ENCODE assay signal across 15 cellular contexts in genomic region chr20:17798601-17799000, GRCh38.
A peak's percentile ranks its signal among the peaks of the same experiment; 100 is the strongest.
DNase-seq lines count a peak whose midpoint lies in the region; ATAC-seq and TF ChIP-seq lines count a peak whose summit lies in the region.
"Had no signal": no experiment of that assay in that cellular context is flagged by ENCODE, and none has a peak within 500 bp of the region (broad histone marks: within the 10 kb centered on the region; RNA-seq: fewer than 3 reads in every experiment).

No MANE protein-coding gene starts in this region.

- H4K20me1 ChIP-seq in mammary epithelial cell (ENCODE audit: insufficient read depth, low read length), result no peaks in the 10 kb centered on the region

- H3K27ac ChIP-seq in breast epithelium (peak overlapping the region; percentile 48 to 64), mammary epithelial cell (ENCODE audit: insufficient read depth, low read depth, low read length) (no peak overlapping the region), esophagus muscularis mucosa (replicated peaks in 1 of 4) (no peak overlapping the region), upper lobe of left lung (no peak overlapping the region)
- H3K27ac ChIP-seq: 22Rv1, A549, C4-2B had no signal

- H3K27me3 ChIP-seq in breast epithelium, result no peaks in the 10 kb centered on the region
- no peaks in the 10 kb centered on the region for H3K27me3 ChIP-seq in mammary epithelial cell (ENCODE audit: insufficient read depth, low read length)
- no peaks in the 10 kb centered on the region for H3K27me3 ChIP-seq in esophagus muscularis mucosa
- no peaks in the 10 kb centered on the region for H3K27me3 ChIP-seq in upper lobe of left lung

- TF ChIP-seq CTCF in breast epithelium (IDR thresholded peaks at IDR 0.05) (no peak), MCF 10A (IDR thresholded peaks at IDR 0.05; ENCODE audit: unreplicated experiment) (no peak), mammary epithelial cell (conservative IDR thresholded peaks at IDR 0.05 in 1 of 2, IDR thresholded peaks at IDR 0.05 in 1 of 2; ENCODE audit: extremely low read depth in 1 of 2, insufficient read depth in 1 of 2, low read depth in 1 of 2, low read length in 2 of 2) (no peak), mucosa of descending colon (IDR thresholded peaks at IDR 0.05) (no peak), esophagus muscularis mucosa (IDR thresholded peaks at IDR 0.05) (no peak), upper lobe of left lung (IDR thresholded peaks at IDR 0.05) (no peak)

- H3K4me3 Mint-ChIP-seq in MCF 10A (ENCODE audit: unreplicated experiment), result no peak overlapping the region
- H3K4me3 Mint-ChIP-seq: CD4-positive, alpha-beta T cell; GM23338 had no signal

- H3K9ac ChIP-seq in mammary epithelial cell (ENCODE audit: insufficient read depth, low read length), result no peak overlapping the region

- peaks cover 5% of the 10 kb centered on the region for H3K4me1 Mint-ChIP-seq in MCF 10A (ENCODE audit: insufficient read depth, unreplicated experiment)

- H3K4me2 ChIP-seq in mammary epithelial cell (ENCODE audit: insufficient read depth, low read depth, low read length), result no peak overlapping the region
- H3K4me2 ChIP-seq: A549, GM23338 had no signal

- ATAC-seq in mucosa of descending colon, result peak; percentile 40
- ATAC-seq in upper lobe of left lung (ENCODE audit: low FRiP score in 2 of 2), result no peak
- ATAC-seq: A549, GM23338 had no signal

- BruUV-seq in MCF 10A (replicated peaks; lab: Mats Ljungman, UMichigan) (no TSS peak), mammary epithelial cell (replicated peaks; lab: Mats Ljungman, UMichigan) (no TSS peak)

- H3K9me3 ChIP-seq in breast epithelium (no peaks in the 10 kb centered on the region), mammary epithelial cell (replicated peaks; ENCODE audit: insufficient read depth, low read length) (no peaks in the 10 kb centered on the region), mucosa of descending colon (no peaks in the 10 kb centered on the region), esophagus muscularis mucosa (no peaks in the 10 kb centered on the region), upper lobe of left lung (no peaks in the 10 kb centered on the region)
- H3K9me3 ChIP-seq: A549 had no signal

- peaks cover 0 to 20% of the 10 kb centered on the region in 2 donors for H3K4me1 ChIP-seq in breast epithelium
- peaks cover 13% of the 10 kb centered on the region for H3K4me1 ChIP-seq in mammary epithelial cell (ENCODE audit: insufficient read depth, low read length)
- H3K4me1 ChIP-seq in mucosa of descending colon (ENCODE audit: low read depth), result no peaks in the 10 kb centered on the region
- H3K4me1 ChIP-seq in esophagus muscularis mucosa, result peaks cover 13 to 24% (median 22%) of the 10 kb centered on the region in 4 donors
- peaks cover 13 to 29% (median 15%) of the 10 kb centered on the region in 4 donors for H3K4me1 ChIP-seq in upper lobe of left lung
- H3K4me1 ChIP-seq: A549 had no signal

- no peaks in the 10 kb centered on the region for H3K27me3 Mint-ChIP-seq in MCF 10A (ENCODE audit: insufficient read depth, unreplicated experiment)

- TF ChIP-seq EP300 in esophagus muscularis mucosa (IDR thresholded peaks at IDR 0.05) (no peak), upper lobe of left lung (IDR thresholded peaks at IDR 0.05) (no peak)

- DNase-seq in breast epithelium (ENCODE audit: low spot score in 2 of 2) (no peak), MCF 10A (ENCODE audit: unreplicated experiment) (no peak), mammary epithelial cell (peak; percentile 13), mucosa of descending colon (no peak), posterior vena cava (ENCODE audit: low spot score) (peak; percentile 25), esophagus muscularis mucosa (ENCODE audit: extremely low spot score) (no peak), upper lobe of left lung (no peak)
- DNase-seq: AML-193; Caco-2; CD4-positive, alpha-beta T cell; HCEC 1CT had no signal

- dilution Hi-C loops in mammary epithelial cell (cut with HindIII; ENCODE audit: low sequenced_read_pairs), result loop anchor here (5.0 kb wide), 1 partner anchor 91 kb away; no protein-coding TSS in a partner anchor

- H3K4me3 ChIP-seq in breast epithelium, result no peak overlapping the region
- no peak overlapping the region for H3K4me3 ChIP-seq in mammary epithelial cell (replicated peaks in 1 of 3; ENCODE audit: insufficient read depth in 1 of 3, low read depth in 2 of 3, low read length in 3 of 3)
- no peak overlapping the region for H3K4me3 ChIP-seq in mucosa of descending colon
- H3K4me3 ChIP-seq in esophagus muscularis mucosa, result no peak overlapping the region
- no peak overlapping the region for H3K4me3 ChIP-seq in upper lobe of left lung
- H3K4me3 ChIP-seq: A549, GM23338 had no signal

- H3K36me3 ChIP-seq in breast epithelium (no peaks in the 10 kb centered on the region), mammary epithelial cell (ENCODE audit: insufficient read depth, low read length) (no peaks in the 10 kb centered on the region), mucosa of descending colon (ENCODE audit: low read depth) (no peaks in the 10 kb centered on the region), esophagus muscularis mucosa (no peaks in the 10 kb centered on the region), upper lobe of left lung (no peaks in the 10 kb centered on the region)

- POLR2A ChIA-PET in MCF 10A (lab: Yijun Ruan, JAX), result interaction anchor here (1.1 to 1.7 kb wide), 2 partner anchors 9 to 51 kb away, joined by 4 to 6 read pairs; no protein-coding TSS in a partner anchor

- in situ Hi-C loops in mammary epithelial cell (cut with MboI; ENCODE audit: low sequenced_read_pairs in 2 of 2), result no loop called here

- 0% methylated on average over 1 of the region's 1 CpG for WGBS in mammary epithelial cell (ENCODE audit: low coverage, missing lambda C conversion rate)
- WGBS in esophagus muscularis mucosa, result 100% methylated on average over 1 of the region's 1 CpG
- 72 to 78% methylated on average over 1 of the region's 1 CpG for WGBS in upper lobe of left lung, 2 donors

- TF ChIP-seq POLR2A in breast epithelium (IDR thresholded peaks at IDR 0.05) (no peak), esophagus muscularis mucosa (IDR thresholded peaks at IDR 0.05; ENCODE audit: low read depth) (no peak), upper lobe of left lung (IDR thresholded peaks at IDR 0.05) (no peak)

- intact Hi-C loops in breast epithelium (cut with DNase I; ENCODE audit: low total_unique reads) (loop anchor here (10.0 kb wide), 1 partner anchor 104 kb away; the partner anchor contains the start of gene BANF2), MCF 10A (cut with micrococcal nuclease) (no loop called here), mammary epithelial cell (cut with micrococcal nuclease) (loop anchor here (5.0 kb wide), 1 partner anchor 54 kb away; no protein-coding TSS in a partner anchor), mucosa of descending colon (cut with DNase I, micrococcal nuclease) (no loop called here), posterior vena cava (cut with DNase I) (loop anchor here in 1 of 2 donors (5.0 kb wide), 1 partner anchor 49 kb away; no protein-coding TSS in a partner anchor), esophagus muscularis mucosa (cut with DNase I) (no loop called here)

- H3K79me2 ChIP-seq in mammary epithelial cell (ENCODE audit: insufficient read depth, low read length), result no peaks in the 10 kb centered on the region

- no peak overlapping the region for H2AFZ ChIP-seq in mammary epithelial cell (ENCODE audit: low read depth, low read length)
- H2AFZ ChIP-seq: GM23338 had no signal

- H3K9me3 Mint-ChIP-seq in MCF 10A (ENCODE audit: unreplicated experiment), result no peaks in the 10 kb centered on the region

- CTCF ChIA-PET in MCF 10A (lab: Yijun Ruan, JAX) (interaction anchor here (0.6 to 1.2 kb wide), 6 partner anchors 9 to 108 kb away, joined by 3 read pairs; no protein-coding TSS in a partner anchor), mammary epithelial cell (lab: Charles Lee; ENCODE audit: low non-redundant PET) (no interaction called here)

- no peaks in the 10 kb centered on the region for H3K36me3 Mint-ChIP-seq in MCF 10A (ENCODE audit: insufficient read depth, unreplicated experiment)

- no peak overlapping the region for H3K27ac Mint-ChIP-seq in MCF 10A (ENCODE audit: low read depth, unreplicated experiment)
- H3K27ac Mint-ChIP-seq: CD4-positive, alpha-beta T cell; GM23338 had no signal

Comparison
In these comparisons a context has a peak if more than half of its experiments do, and no peak if none do; other contexts are left out.
1. DNase-seq: peak in mammary epithelial cell (single experiment) and posterior vena cava (single experiment); none in breast epithelium (0 of 2), MCF 10A (single experiment), mucosa of descending colon (0 of 3), esophagus muscularis mucosa (single experiment) and upper lobe of left lung (0 of 2).
2. H3K27ac ChIP-seq: peak in breast epithelium (2 of 2); none in mammary epithelial cell (single experiment), esophagus muscularis mucosa (0 of 4) and upper lobe of left lung (0 of 4).
3. intact Hi-C loops: an anchor here in breast epithelium (10.0 kb wide) and mammary epithelial cell (5.0 kb wide); none called in MCF 10A, mucosa of descending colon and esophagus muscularis mucosa.